ENCODE assay signal across 7 cellular contexts in genomic region chr3:40971191-40972168, GRCh38.
DNase-seq lines count a peak whose midpoint lies in the region; ATAC-seq and TF ChIP-seq lines count a peak whose summit lies in the region.

No MANE protein-coding gene starts in this region.

- peaks cover 0 to 4% (median 0%) of the 10 kb centered on the region in 9 donors for H3K9me3 Mint-ChIP-seq in naive thymus-derived CD8-positive, alpha-beta T cell

- peaks cover 0 to 8% (median 0%) of the 10 kb centered on the region in 3 donors for H3K36me3 Mint-ChIP-seq in naive thymus-derived CD8-positive, alpha-beta T cell

- DNase-seq in GM12864 (ENCODE audit: low read depth) (peak; percentile 78), HT-29 (ENCODE audit: low spot score) (peak; percentile 76), SK-MEL-5 (ENCODE audit: low read depth, low spot score) (peak; percentile 23), epithelial cell of esophagus (ENCODE audit: low read depth) (peak; percentile 87), COR-L47 (lab: John Stamatoyannopoulos, UW) (no peak)
- DNase-seq in naive thymus-derived CD8-positive, alpha-beta T cell = peak in 1 of 10 donors; percentile 17

- peaks cover 2 to 47% (median 25%) of the 10 kb centered on the region in 5 donors for H3K27me3 Mint-ChIP-seq in naive thymus-derived CD8-positive, alpha-beta T cell

- peak overlapping the region in 1 of 10 donors; percentile 43 for H3K4me3 Mint-ChIP-seq in naive thymus-derived CD8-positive, alpha-beta T cell

- H3K4me3 ChIP-seq in GM12864 (ENCODE audit: low read depth, low read length) (no peak overlapping the region), epithelial cell of esophagus (ENCODE audit: low read length) (no peak overlapping the region)

- H3K27ac Mint-ChIP-seq in naive thymus-derived CD8-positive, alpha-beta T cell = peak overlapping the region in 2 of 10 donors; percentile 44 to 79

- H3K4me1 Mint-ChIP-seq in naive thymus-derived CD8-positive, alpha-beta T cell = peaks cover 0 to 41% (median 2%) of the 10 kb centered on the region in 4 donors

- TF ChIP-seq CTCF in GM12864 (IDR thresholded peaks at IDR 0.05; ENCODE audit: low read depth, low read length, missing control alignments) (peak; percentile 37), epithelial cell of esophagus (IDR thresholded peaks at IDR 0.05; ENCODE audit: insufficient read depth, low read depth, low read length, missing control alignments) (peak; percentile 16)

- POLR2A ChIA-PET in naive thymus-derived CD8-positive, alpha-beta T cell (lab: Charles Lee) = interaction anchor here (1.4 kb wide), 1 partner anchor 228 kb away, joined by 4 read pairs; the partner anchor contains the start of gene CTNNB1

- peak; percentile 93 for ATAC-seq in GM21526 (IDR thresholded peaks at IDR 0.05; ENCODE audit: low FRiP score, unreplicated experiment)
- peak; percentile 32 to 74 for ATAC-seq in naive thymus-derived CD8-positive, alpha-beta T cell

- in situ Hi-C loops in SK-MEL-5 (cut with HindIII; ENCODE audit: low pct_unique_long_range_greater_than_20kb, low sequenced_read_pairs) = no loop called here
